ENCODE assay signal across 21 cellular contexts in genomic region chr2:112891333-112891950, GRCh38. TPM values are rescaled to one million over a fixed set of nuclear protein-coding genes. Genes with fewer than 3 reads are reported as not detected.
A peak's percentile ranks its signal among the peaks of the same experiment; 100 is the strongest.
DNase-seq lines count a peak whose midpoint lies in the region; ATAC-seq, FAIRE-seq and TF ChIP-seq lines count a peak whose summit lies in the region.
"Had no signal": no experiment of that assay in that cellular context is flagged by ENCODE, and none has a peak within 500 bp of the region (broad histone marks: within the 10 kb centered on the region; RNA-seq: fewer than 3 reads in every experiment).

No MANE protein-coding gene starts in this region.

- H3K36me3 ChIP-seq in small intestine (ENCODE audit: control insufficient read depth in 2 of 2, insufficient read depth in 2 of 2, low read length in 2 of 2) (no peaks in the 10 kb centered on the region), OCI-LY7 (ENCODE audit: insufficient read depth, low read length) (no peaks in the 10 kb centered on the region)
- H3K36me3 ChIP-seq: BLaER1, left ventricle myocardium inferior, tibial nerve had no signal

- CTCF ChIA-PET in OCI-LY7 (lab: Charles Lee; ENCODE audit: unreplicated experiment), result no interaction called here

- intact Hi-C loops in OCI-LY7 (cut with micrococcal nuclease; ENCODE audit: unreplicated experiment), result no loop called here

- H3K27ac ChIP-seq in small intestine (ENCODE audit: low read depth in 1 of 2, low read length in 1 of 2) (no peak overlapping the region), OCI-LY7 (ENCODE audit: low read depth, low read length, poor library complexity, severe bottlenecking) (no peak overlapping the region)
- H3K27ac ChIP-seq: BLaER1, left ventricle myocardium inferior, tibial nerve had no signal

- TF ChIP-seq CTCF in OCI-LY7 (conservative IDR thresholded peaks at IDR 0.05; ENCODE audit: low read length), result no peak

- H3K9me3 ChIP-seq in small intestine (ENCODE audit: control insufficient read depth, low read depth), result no peaks in the 10 kb centered on the region
- no peaks in the 10 kb centered on the region for H3K9me3 ChIP-seq in OCI-LY7 (ENCODE audit: low read length)
- H3K9me3 ChIP-seq: left ventricle myocardium inferior, tibial nerve had no signal

- H3K4me3 Mint-ChIP-seq in activated naive CD8-positive, alpha-beta T cell treated with anti-CD3 and anti-CD28 coated beads for 36 hours, result no peak overlapping the region
- H3K4me3 Mint-ChIP-seq: activated naive CD8-positive, alpha-beta T cell; naive thymus-derived CD4-positive, alpha-beta T cell; T-helper 1 cell treated with Interleukin-12 subunit alpha and Interleukin-12 subunit beta and Interleukin-4 antibody, amounts not matched to agents 30 μg/mL and 1 μg/mL, for 36 hours had no signal

- H3K27me3 ChIP-seq in small intestine (ENCODE audit: control insufficient read depth in 2 of 2, insufficient read depth in 2 of 2, low read length in 2 of 2), result no peaks in the 10 kb centered on the region
- H3K27me3 ChIP-seq: BLaER1, tibial nerve had no signal

- DNase-seq in HPDE6-E6E7 (ENCODE audit: extremely low spot score) (peak; percentile 93), RCC 7860 (ENCODE audit: low spot score) (peak; percentile 31), glomerular visceral epithelial cell (ENCODE audit: extremely low spot score) (peak; percentile 87), small intestine (peak; percentile 24), OCI-LY7 (ENCODE audit: low spot score) (no peak)
- DNase-seq in activated naive CD8-positive, alpha-beta T cell treated with anti-CD3 and anti-CD28 coated beads for 36 hours, result no peak
- DNase-seq: activated CD4-positive, CD25-positive, alpha-beta regulatory T cell treated with anti-CD3 and anti-CD28 coated beads, Interleukin-2, amount 50 U/mL, for 72 hours; activated T-cell treated with anti-CD3 and anti-CD28 coated beads for 4 hours; caudate nucleus; left ventricle myocardium inferior; naive thymus-derived CD4-positive, alpha-beta T cell; NCI-H1092 treated with DMSO at 0.1 percent for 48 hours; NCI-H446 treated with DMSO at 0.1 percent for 48 hours had no signal

- H3K4me1 ChIP-seq in small intestine (ENCODE audit: control insufficient read depth in 2 of 2, insufficient read depth in 1 of 2, low read depth in 1 of 2, low read length in 1 of 2), result no peaks in the 10 kb centered on the region
- H3K4me1 ChIP-seq in OCI-LY7 (ENCODE audit: insufficient read depth, low read length, poor library complexity, severe bottlenecking), result peaks cover 4% of the 10 kb centered on the region
- H3K4me1 ChIP-seq: left ventricle myocardium inferior, tibial nerve had no signal

- H3K4me1 Mint-ChIP-seq in activated naive CD8-positive, alpha-beta T cell treated with anti-CD3 and anti-CD28 coated beads for 36 hours, result no peaks in the 10 kb centered on the region
- H3K4me1 Mint-ChIP-seq: naive thymus-derived CD4-positive, alpha-beta T cell had no signal

- H3K9me2 ChIP-seq in OCI-LY7 (ENCODE audit: insufficient read depth, low read length), result no peaks in the 10 kb centered on the region

- BruUV-seq in OCI-LY7 (replicated peaks; lab: Mats Ljungman, UMichigan), result no TSS peak

- no peak overlapping the region for H3K4me2 ChIP-seq in OCI-LY7 (ENCODE audit: low read length)
- H3K4me2 ChIP-seq: BLaER1 had no signal

- no peak overlapping the region for H3K4me3 ChIP-seq in small intestine (ENCODE audit: low read depth in 1 of 2, low read length in 2 of 2)
- H3K4me3 ChIP-seq in OCI-LY7 (ENCODE audit: low read depth, low read length, poor library complexity, severe bottlenecking), result no peak overlapping the region
- H3K4me3 ChIP-seq: BLaER1, left ventricle myocardium inferior, tibial nerve had no signal

- POLR2A ChIA-PET in OCI-LY7 (lab: Charles Lee), result no interaction called here

- no peaks in the 10 kb centered on the region for H3K9me3 Mint-ChIP-seq in activated naive CD8-positive, alpha-beta T cell treated with anti-CD3 and anti-CD28 coated beads for 36 hours
- H3K9me3 Mint-ChIP-seq: naive thymus-derived CD4-positive, alpha-beta T cell; T-helper 1 cell treated with Interleukin-12 subunit alpha and Interleukin-12 subunit beta and Interleukin-4 antibody, amounts not matched to agents 30 μg/mL and 1 μg/mL, for 36 hours had no signal

- H3K36me3 Mint-ChIP-seq in activated naive CD8-positive, alpha-beta T cell treated with anti-CD3 and anti-CD28 coated beads for 36 hours, result no peaks in the 10 kb centered on the region
- H3K36me3 Mint-ChIP-seq: activated naive CD8-positive, alpha-beta T cell; naive thymus-derived CD4-positive, alpha-beta T cell had no signal

- WGBS in small intestine, 3 donors, result 71 to 78% (median 74%) methylated on average over 6 of the region's 6 CpGs

- no peak overlapping the region for H2AFZ ChIP-seq in OCI-LY7 (ENCODE audit: low read length)

- no peak overlapping the region for H3K27ac Mint-ChIP-seq in activated naive CD8-positive, alpha-beta T cell treated with anti-CD3 and anti-CD28 coated beads for 36 hours
- H3K27ac Mint-ChIP-seq: activated naive CD8-positive, alpha-beta T cell; naive thymus-derived CD4-positive, alpha-beta T cell; T-helper 1 cell treated with Interleukin-12 subunit alpha and Interleukin-12 subunit beta and Interleukin-4 antibody, amounts not matched to agents 30 μg/mL and 1 μg/mL, for 36 hours had no signal

- H4K20me1 ChIP-seq in OCI-LY7 (ENCODE audit: insufficient read depth, low read length), result no peaks in the 10 kb centered on the region
- H4K20me1 ChIP-seq: BLaER1 had no signal

- no peaks in the 10 kb centered on the region for H3K79me2 ChIP-seq in OCI-LY7 (ENCODE audit: insufficient read depth, low read depth, low read length)

- FAIRE-seq in RCC 7860 (lab: Jason Lieb, UNC) (no peak), small intestine (lab: Jason Lieb, UNC) (no peak)
- FAIRE-seq: G401.6, H1 had no signal

- no peaks in the 10 kb centered on the region for H3K27me3 Mint-ChIP-seq in activated naive CD8-positive, alpha-beta T cell treated with anti-CD3 and anti-CD28 coated beads for 36 hours
- H3K27me3 Mint-ChIP-seq: activated naive CD8-positive, alpha-beta T cell had no signal

- ATAC-seq in GM19023 (IDR thresholded peaks at IDR 0.05; ENCODE audit: unreplicated experiment) (no peak), HG02981 (IDR thresholded peaks at IDR 0.05; ENCODE audit: unreplicated experiment) (no peak)
- ATAC-seq: naive thymus-derived CD4-positive, alpha-beta T cell had no signal

RNA-seq across cellular contexts. Expression of gene IL37, which starts 19.5 kb away (rescaled TPM):
- not detected for polyA plus RNA-seq in small intestine
- total RNA-seq in OCI-LY7 (2014; rRNA removed; shearing (Covaris generic)), result not detected in 2 replicates
- 0.63 TPM in 1 of 2 replicates, not detected in the other for total RNA-seq in OCI-LY7 (2022)
- total RNA-seq in activated naive CD8-positive, alpha-beta T cell treated with anti-CD3 and anti-CD28 coated beads for 36 hours, result not detected
- total RNA-seq: H1; left ventricle myocardium inferior; naive thymus-derived CD4-positive, alpha-beta T cell; tibial nerve had no signal
- polyA plus RNA-seq: naive thymus-derived CD4-positive, alpha-beta T cell had no signal

RNA-seq across cellular contexts. Expression of gene IL1B, which starts 54.9 kb away (rescaled TPM):
- 1 to 10 TPM; 2.7 to 5.3 (median 2.7) TPM for polyA plus RNA-seq in small intestine
- total RNA-seq in OCI-LY7 (2014; rRNA removed; shearing (Covaris generic)), result not detected in 2 replicates
- not detected in 2 replicates for total RNA-seq in OCI-LY7 (2022)
- not detected for total RNA-seq in activated naive CD8-positive, alpha-beta T cell treated with anti-CD3 and anti-CD28 coated beads for 36 hours
- total RNA-seq: H1 had no signal
- polyA plus RNA-seq: H1; naive thymus-derived CD4-positive, alpha-beta T cell had no signal

Comparison
In these comparisons a context has a peak if more than half of its experiments do, and no peak if none do; other contexts are left out.
1. DNase-seq: peak in HPDE6-E6E7 (single experiment), RCC 7860 (single experiment), glomerular visceral epithelial cell (single experiment) and small intestine (single experiment); none in OCI-LY7 (single experiment) and activated naive CD8-positive, alpha-beta T cell treated with anti-CD3 and anti-CD28 coated beads for 36 hours (single experiment).